Comparison of ENCODE assay signal across 18 cellular contexts in the genomic region with DNA sequence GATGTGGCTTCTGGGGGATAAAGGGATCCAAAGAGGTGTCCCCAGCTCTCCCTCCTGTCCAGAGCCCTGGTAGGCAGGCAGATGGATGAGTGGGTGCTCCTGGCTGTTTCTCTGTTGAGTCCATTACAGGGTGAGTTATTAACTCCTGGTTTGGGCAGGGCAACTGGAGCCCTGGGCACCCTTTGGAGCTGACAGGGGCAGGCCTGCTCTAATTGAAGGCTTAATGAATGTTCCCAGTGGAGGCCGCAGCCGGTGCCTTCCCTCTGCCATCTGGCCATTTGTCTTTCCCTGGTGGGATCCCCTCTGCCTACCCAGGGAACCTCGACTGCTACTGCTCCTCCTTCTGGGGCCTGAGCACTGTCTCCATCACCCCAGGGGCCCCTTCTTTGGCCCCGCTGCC. TPM values are rescaled to one million over a fixed set of nuclear protein-coding genes. Genes with fewer than 3 reads are reported as not detected.
"Had no signal": no experiment of that assay in that cellular context is flagged by ENCODE, and none has a peak within 500 bp of the region (broad histone marks: within the 10 kb centered on the region; RNA-seq: fewer than 3 reads in every experiment).

No MANE protein-coding gene starts in this region.

- H3K4me1 ChIP-seq: body of pancreas, lower lobe of right lung, tibial artery had no signal

- H3K27me3 ChIP-seq: body of pancreas had no signal

- H3K9me3 ChIP-seq: body of pancreas, lower lobe of right lung, tibial artery had no signal

- H3K4me3 ChIP-seq: body of pancreas, lower lobe of right lung, tibial artery had no signal

- H3K36me3 ChIP-seq: lower lobe of right lung, tibial artery had no signal

- ATAC-seq: activated CD4-positive, alpha-beta T cell treated with anti-CD3 and anti-CD28 coated beads for 36 hours; body of pancreas; foreskin keratinocyte; lower lobe of right lung; natural killer cell; WTC11 had no signal

- DNase-seq: activated CD4-positive, alpha-beta memory T cell treated with anti-CD3 and anti-CD28 coated beads for 36 hours; activated CD4-positive, alpha-beta T cell treated with anti-CD3 and anti-CD28 coated beads for 36 hours; activated naive CD4-positive, alpha-beta T cell; activated T-cell treated with anti-CD3 and anti-CD28 coated beads for 4 hours; body of pancreas; foreskin keratinocyte; hippocampal formation; lower lobe of right lung; natural killer cell; stimulated activated CD8-positive, alpha-beta memory T cell treated with anti-CD3 and anti-CD28 coated beads, Interleukin-4, amount 100 ng/mL, for 48 hours; stimulated activated naive CD4-positive, alpha-beta T cell treated with Interleukin-2 at 50 U/mL for 16 hours; tibial artery had no signal

- H3K27ac ChIP-seq: body of pancreas, foreskin keratinocyte, lower lobe of right lung, tibial artery had no signal

RNA-seq across cellular contexts. Expression of a gene that starts 44.7 kb away (rescaled TPM):
- total RNA-seq: activated CD4-positive, alpha-beta memory T cell treated with anti-CD3 and anti-CD28 coated beads for 36 hours; activated CD4-positive, alpha-beta T cell treated with anti-CD3 and anti-CD28 coated beads for 36 hours; body of pancreas; cardiac septum; epithelial cell of proximal tubule; fibroblast of lung; foreskin keratinocyte; lower lobe of right lung; natural killer cell; subcutaneous adipose tissue; urinary bladder; WTC11 had no signal
- polyA plus RNA-seq: fibroblast of lung, foreskin keratinocyte, urinary bladder had no signal
